Comparison of ENCODE assay signal across 25 cellular contexts in genomic region chr5:39432687-39433086, GRCh38. TPM values are rescaled to one million over a fixed set of nuclear protein-coding genes. Genes with fewer than 3 reads are reported as not detected.
DNase-seq lines count a peak whose midpoint lies in the region; ATAC-seq, FAIRE-seq and TF ChIP-seq lines count a peak whose summit lies in the region.
"Had no signal": no experiment of that assay in that cellular context is flagged by ENCODE, and none has a peak within 500 bp of the region (broad histone marks: within the 10 kb centered on the region; RNA-seq: fewer than 3 reads in every experiment).

No MANE protein-coding gene starts in this region.

- 0 out of 3 replicates have a peak, but pooled peaks have one; percentile 24 for ATAC-seq in SK-N-SH treated with all-trans-retinoic acid at 6 μM for 48 hours
- no peak for ATAC-seq in GM21360 (IDR thresholded peaks at IDR 0.05; ENCODE audit: unreplicated experiment)
- ATAC-seq: GM23338; heart right ventricle; natural killer cell treated with Interleukin-12 subunit alpha and Interleukin-12 subunit beta and Interleukin-15 and Interleukin-18, amount 100 ng/mL, for 72 hours; Panc1; right cardiac atrium; T-helper 17 cell had no signal

- CTCF ChIA-PET in SK-N-SH (lab: Yijun Ruan, JAX): no interaction called here

- no peak for FAIRE-seq in H54 (lab: Jason Lieb, UNC)
- FAIRE-seq: endothelial cell of umbilical vein, GM18507 had no signal

- no peaks in the 10 kb centered on the region for H3K36me3 ChIP-seq in SK-N-SH (replicated peaks in 1 of 2; ENCODE audit: control insufficient read depth in 1 of 2, insufficient read depth in 2 of 2, low read length in 1 of 2)
- H3K36me3 ChIP-seq: BE2C, heart right ventricle, SJSA1 had no signal

- TF ChIP-seq CTCF in SK-N-SH (IDR thresholded peaks at IDR 0.05) (no peak), astrocyte of the spinal cord (IDR thresholded peaks at IDR 0.05; ENCODE audit: low read depth, low read length) (no peak)

- TF ChIP-seq POLR2A in H54 (IDR thresholded peaks at IDR 0.05; ENCODE audit: low read depth, low read length): no peak

- 8% methylated on average over 7 of the region's 7 CpGs for WGBS in SK-N-SH (ENCODE audit: low lambda C conversion rate)

- no peaks in the 10 kb centered on the region for H3K9me3 ChIP-seq in SK-N-SH
- H3K9me3 ChIP-seq: BE2C, heart right ventricle, SJSA1 had no signal

- H3K27me3 ChIP-seq in SK-N-SH (ENCODE audit: insufficient read depth): peaks cover 47% of the 10 kb centered on the region; the same call in 1 of the 2 replicates
- H3K27me3 ChIP-seq: SJSA1 had no signal

- in situ Hi-C loops in astrocyte of the spinal cord (cut with HindIII; ENCODE audit: low sequenced_read_pairs): no loop called here

- H3K4me2 ChIP-seq in SK-N-SH: no peak overlapping the region
- H3K4me2 ChIP-seq: GM23338 had no signal

- POLR2A ChIA-PET in SK-N-SH (lab: Yijun Ruan, JAX): no interaction called here

- no peaks in the 10 kb centered on the region for H3K9me2 ChIP-seq in SK-N-SH

- no peak overlapping the region for H3K4me3 ChIP-seq in SK-N-SH (ENCODE audit: low read depth in 2 of 2, low read length in 1 of 2)
- H3K4me3 ChIP-seq in astrocyte of the spinal cord (ENCODE audit: low read depth, low read length): no peak overlapping the region
- H3K4me3 ChIP-seq: GM23338, heart right ventricle, SJSA1 had no signal

- no peak overlapping the region for H2AFZ ChIP-seq in SK-N-SH (ENCODE audit: low read depth)
- H2AFZ ChIP-seq: GM23338 had no signal

- H3K79me2 ChIP-seq in SK-N-SH (ENCODE audit: insufficient read depth): no peaks in the 10 kb centered on the region

- H4K20me1 ChIP-seq in SK-N-SH (ENCODE audit: insufficient read depth): no peaks in the 10 kb centered on the region

- no peak overlapping the region for H3K27ac ChIP-seq in SK-N-SH (ENCODE audit: low read depth in 2 of 2, low read length in 1 of 2)
- H3K27ac ChIP-seq: heart right ventricle, SJSA1 had no signal

- DNase-seq in SK-N-SH: no peak
- peak; percentile 45 for DNase-seq in astrocyte of the spinal cord (ENCODE audit: low read depth, low spot score)
- peak; percentile 75 for DNase-seq in kidney tubule cell (ENCODE audit: low spot score)
- no peak for DNase-seq in COLO668 (lab: John Stamatoyannopoulos, UW; ENCODE audit: unreplicated experiment)
- no peak for DNase-seq in H54 (ENCODE audit: insufficient read length, low spot score)
- DNase-seq in NCI-H524 (lab: John Stamatoyannopoulos, UW): no peak
- DNase-seq: activated T-cell treated with anti-CD3 and anti-CD28 coated beads, Interleukin-2, amount 50 U/mL, for 1 hour; amygdala; BE2C; DMS79; GF-D8; heart right ventricle; NCI-H1417; right cardiac atrium; stimulated activated CD4-positive, alpha-beta T cell treated with anti-CD3 and anti-CD28 coated beads, Interleukin-4, amount 100 ng/mL, for 4 hours; stimulated activated naive CD4-positive, alpha-beta T cell; T-helper 17 cell had no signal

- no peak for TF ChIP-seq RAD21 in SK-N-SH (IDR thresholded peaks at IDR 0.05; ENCODE audit: low read length)

- no peak for TF ChIP-seq EP300 in SK-N-SH (IDR thresholded peaks at IDR 0.05; ENCODE audit: borderline replicate concordance in 1 of 2, low read depth in 1 of 2, low read length in 1 of 2)

- H3F3A ChIP-seq in SK-N-SH (replicated peaks; ENCODE audit: insufficient read depth): no peaks in the 10 kb centered on the region

- peaks cover 0 to under 1% of the 10 kb centered on the region in 2 experiments; a peak in 1 of 4 replicates for H3K4me1 ChIP-seq in SK-N-SH (ENCODE audit: control insufficient read depth in 1 of 2, insufficient read depth in 2 of 2, low read depth in 1 of 2, low read length in 1 of 2)
- H3K4me1 ChIP-seq: BE2C had no signal

- no peak overlapping the region for H3K9ac ChIP-seq in SK-N-SH

TF ChIP-seq in SK-N-SH treated with all-trans-retinoic acid at 6 μM for 48 hours, 23 proteins besides CTCF, POLR2A, EP300 and RAD21 (continues in another document):
- TF ChIP-seq PPARA (CRISPR knock-in tag; IDR thresholded peaks at IDR 0.05; ENCODE audit: borderline replicate concordance): no peak
- no peak for TF ChIP-seq ARNTL (CRISPR knock-in tag; IDR thresholded peaks at IDR 0.05; ENCODE audit: borderline replicate concordance, low read depth)
- no peak for TF ChIP-seq POU6F1 (CRISPR knock-in tag; IDR thresholded peaks at IDR 0.05; ENCODE audit: borderline replicate concordance, low read depth)
- TF ChIP-seq, protein P1, sequence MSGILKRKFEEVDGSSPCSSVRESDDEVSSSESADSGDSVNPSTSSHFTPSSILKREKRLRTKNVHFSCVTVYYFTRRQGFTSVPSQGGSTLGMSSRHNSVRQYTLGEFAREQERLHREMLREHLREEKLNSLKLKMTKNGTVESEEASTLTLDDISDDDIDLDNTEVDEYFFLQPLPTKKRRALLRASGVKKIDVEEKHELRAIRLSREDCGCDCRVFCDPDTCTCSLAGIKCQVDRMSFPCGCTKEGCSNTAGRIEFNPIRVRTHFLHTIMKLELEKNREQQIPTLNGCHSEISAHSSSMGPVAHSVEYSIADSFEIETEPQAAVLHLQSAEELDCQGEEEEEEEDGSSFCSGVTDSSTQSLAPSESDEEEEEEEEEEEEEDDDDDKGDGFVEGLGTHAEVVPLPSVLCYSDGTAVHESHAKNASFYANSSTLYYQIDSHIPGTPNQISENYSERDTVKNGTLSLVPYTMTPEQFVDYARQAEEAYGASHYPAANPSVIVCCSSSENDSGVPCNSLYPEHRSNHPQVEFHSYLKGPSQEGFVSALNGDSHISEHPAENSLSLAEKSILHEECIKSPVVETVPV (CRISPR knock-in tag; IDR thresholded peaks at IDR 0.05): no peak
- no peak for TF ChIP-seq BACH2 (CRISPR knock-in tag; IDR thresholded peaks at IDR 0.05; ENCODE audit: borderline replicate concordance)
- no peak for TF ChIP-seq CSDC2 (CRISPR knock-in tag; IDR thresholded peaks at IDR 0.05)
- no peak for TF ChIP-seq RARB (CRISPR knock-in tag; IDR thresholded peaks at IDR 0.05)
- no peak for TF ChIP-seq SNAI2 (CRISPR knock-in tag; IDR thresholded peaks at IDR 0.05)

TF ChIP-seq in SK-N-SH, 30 proteins besides CTCF, POLR2A, EP300 and RAD21:
- TF ChIP-seq JUND (IDR thresholded peaks at IDR 0.05) (no peak), FOSL2 (IDR thresholded peaks at IDR 0.05; ENCODE audit: borderline replicate concordance, low read depth) (no peak)

RNA-seq across cellular contexts. Expression of gene DAB2, which starts 7.9 kb away (rescaled TPM):
- polyA plus RNA-seq in SK-N-SH (2012; rRNA removed): 23.7 and 39.9 TPM in 2 replicates
- 32.4 and 34.4 TPM in 2 replicates for polyA plus RNA-seq in SK-N-SH (2012; cell fraction: cytosol; rRNA removed)
- polyA plus RNA-seq in SK-N-SH (2012; cell fraction: nucleus; rRNA removed): 26.5 and 64.3 TPM in 2 replicates

Comparison
In these comparisons a context has a peak if more than half of its experiments do, and no peak if none do; other contexts are left out.
1. DNase-seq: peak in astrocyte of the spinal cord (single experiment) and kidney tubule cell (single experiment); none in SK-N-SH (single experiment), COLO668 (single experiment), H54 (single experiment) and NCI-H524 (0 of 2).